In the genomic region with DNA sequence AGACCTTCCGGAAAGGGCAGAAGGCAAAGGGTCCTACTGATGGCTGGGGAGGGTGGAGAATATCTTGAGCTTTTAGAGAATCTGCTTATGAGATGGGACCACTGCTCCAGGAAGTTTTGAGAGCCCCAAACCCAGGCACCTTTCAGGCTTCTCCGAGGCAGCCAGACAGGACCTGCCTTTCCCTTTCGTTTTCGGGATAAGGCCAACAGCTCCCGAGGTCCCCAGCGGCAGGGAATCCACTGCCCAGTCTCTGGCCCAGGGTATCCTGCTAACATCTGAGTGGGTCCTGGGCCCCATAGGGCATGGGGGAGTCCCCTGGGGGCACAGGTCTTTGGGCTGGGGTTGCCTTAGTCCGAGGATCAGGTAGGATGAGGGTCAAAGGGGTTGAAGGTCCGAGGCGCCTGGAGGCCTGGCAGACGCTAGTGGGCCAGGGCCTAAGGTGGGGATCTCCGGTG, we compare ENCODE assay signal across 8 cellular contexts. TPM values are rescaled to one million over a fixed set of nuclear protein-coding genes. Genes with fewer than 3 reads are reported as not detected.
DNase-seq lines count a peak whose midpoint lies in the region; ATAC-seq and TF ChIP-seq lines count a peak whose summit lies in the region.

No MANE protein-coding gene starts in this region.

- H3K4me1 ChIP-seq in MM.1S (ENCODE audit: low read length) (no peaks in the 10 kb centered on the region), endodermal cell (ENCODE audit: control insufficient read depth, insufficient read depth, low read length) (no peaks in the 10 kb centered on the region), PC-9 (replicated peaks; ENCODE audit: insufficient read depth) (peaks cover 19% of the 10 kb centered on the region)

- H3K4me3 Mint-ChIP-seq in CD14-positive monocyte (peak overlapping the region; percentile 70 to 86), endodermal cell (peak overlapping the region; percentile 60)
- H3K4me3 Mint-ChIP-seq in natural killer cell treated with Interleukin-12 subunit alpha and Interleukin-12 subunit beta and Interleukin-15 and Interleukin-18, amount 100 ng/mL, for 72 hours = peak overlapping the region; percentile 15

- peak overlapping the region; percentile 89; the same call in 1 of the 2 replicates for H3K9ac ChIP-seq in MM.1S (ENCODE audit: low read length)
- no peak overlapping the region for H3K9ac ChIP-seq in endodermal cell (ENCODE audit: extremely low read depth, low read length, poor library complexity, severe bottlenecking)

- CTCF ChIA-PET in PC-9 (lab: Charles Lee) = no interaction called here

- H3K36me3 Mint-ChIP-seq in CD14-positive monocyte (peaks cover 3 to 11% of the 10 kb centered on the region in 2 donors), endodermal cell (ENCODE audit: low read depth) (no peaks in the 10 kb centered on the region)
- peaks cover 9% of the 10 kb centered on the region for H3K36me3 Mint-ChIP-seq in natural killer cell treated with Interleukin-12 subunit alpha and Interleukin-12 subunit beta and Interleukin-15 and Interleukin-18, amount 100 ng/mL, for 72 hours

- peak in 1 of 2 donors; percentile 2 for ATAC-seq in natural killer cell treated with Interleukin-12 subunit alpha and Interleukin-12 subunit beta and Interleukin-15 and Interleukin-18, amount 100 ng/mL, for 72 hours
- ATAC-seq in HG03045 (IDR thresholded peaks at IDR 0.05; ENCODE audit: unreplicated experiment) = no peak

- H3K9me2 ChIP-seq in MM.1S (replicated peaks; ENCODE audit: insufficient read depth, low read length) = no peaks in the 10 kb centered on the region
- H3K9me2 ChIP-seq in PC-9 (ENCODE audit: insufficient read depth) = no peaks in the 10 kb centered on the region

- peaks cover 9% of the 10 kb centered on the region; the same call in 1 of the 2 replicates for H3F3A ChIP-seq in MM.1S (ENCODE audit: insufficient read depth, low read length)
- peaks cover 6% of the 10 kb centered on the region; the same call in 1 of the 2 replicates for H3F3A ChIP-seq in PC-9 (ENCODE audit: insufficient read depth, low read depth)

- 7 to 9% methylated on average over 2 to 11 of the region's 11 CpGs for WGBS in endodermal cell (ENCODE audit: insufficient coverage in 1 of 2, insufficient read length in 1 of 2), 2 experiments

- no peaks in the 10 kb centered on the region for H3K36me3 ChIP-seq in MM.1S (replicated peaks; ENCODE audit: insufficient read depth, low read length)
- H3K36me3 ChIP-seq in endodermal cell (ENCODE audit: control insufficient read depth, insufficient read depth, low read length) = peaks cover 3% of the 10 kb centered on the region
- no peaks in the 10 kb centered on the region for H3K36me3 ChIP-seq in PC-9 (ENCODE audit: low read depth)

- BruUV-seq in PC-9 (replicated peaks; lab: Mats Ljungman, UMichigan) = no TSS peak

- H3K4me3 ChIP-seq in MM.1S (ENCODE audit: low read length) = peak overlapping the region; percentile 92
- H3K4me3 ChIP-seq in endodermal cell (ENCODE audit: low read length) = peak overlapping the region; percentile 83
- no peak overlapping the region for H3K4me3 ChIP-seq in PC-9

- H3K27me3 Mint-ChIP-seq in CD14-positive monocyte (ENCODE audit: low read depth in 3 of 3) (peaks cover 80 to 94% (median 90%) of the 10 kb centered on the region in 3 donors), endodermal cell (ENCODE audit: insufficient read depth) (peaks cover 91% of the 10 kb centered on the region)
- H3K27me3 Mint-ChIP-seq in natural killer cell treated with Interleukin-12 subunit alpha and Interleukin-12 subunit beta and Interleukin-15 and Interleukin-18, amount 100 ng/mL, for 72 hours = peaks cover 55 to 63% of the 10 kb centered on the region in 2 donors

- H2AFZ ChIP-seq in MM.1S (ENCODE audit: low read length) = no peak overlapping the region
- no peak overlapping the region for H2AFZ ChIP-seq in PC-9

- H3K27ac ChIP-seq in MM.1S (ENCODE audit: low read length) (peak overlapping the region; percentile 56; the same call in 1 of the 2 replicates), endodermal cell (ENCODE audit: low read depth, low read length) (no peak overlapping the region), PC-9 (no peak overlapping the region)

- TF ChIP-seq CTCF in CD14-positive monocyte (IDR thresholded peaks at IDR 0.05) (no peak), MM.1S (IDR thresholded peaks at IDR 0.05; ENCODE audit: low read length) (no peak), endodermal cell (conservative IDR thresholded peaks at IDR 0.05) (no peak), PC-9 (conservative IDR thresholded peaks at IDR 0.05) (no peak)

- peaks cover 58% of the 10 kb centered on the region for H3K79me2 ChIP-seq in MM.1S (ENCODE audit: low read length)
- peaks cover 48% of the 10 kb centered on the region for H3K79me2 ChIP-seq in PC-9 (ENCODE audit: low read depth)

- no peaks in the 10 kb centered on the region for H4K20me1 ChIP-seq in MM.1S (ENCODE audit: insufficient read depth, low read length)
- H4K20me1 ChIP-seq in PC-9 (ENCODE audit: insufficient read depth) = no peaks in the 10 kb centered on the region

- POLR2A ChIA-PET in PC-9 (lab: Charles Lee; ENCODE audit: unreplicated experiment) = no interaction called here

- H3K4me2 ChIP-seq in MM.1S (ENCODE audit: low read depth, low read length) (peak overlapping the region; percentile 71), PC-9 (no peak overlapping the region)

- intact Hi-C loops in CD14-positive monocyte (cut with micrococcal nuclease) (loop anchor here in 1 of 2 donors (10.0 kb wide), 1 partner anchor 164 kb away; no protein-coding TSS in a partner anchor), PC-9 (cut with micrococcal nuclease; ENCODE audit: unreplicated experiment) (loop anchor here (10.0 kb wide), 1 partner anchor 54 kb away; no protein-coding TSS in a partner anchor)

- no peaks in the 10 kb centered on the region for H3K27me3 ChIP-seq in MM.1S (replicated peaks; ENCODE audit: insufficient read depth, low read length)
- peaks cover 96% of the 10 kb centered on the region for H3K27me3 ChIP-seq in endodermal cell (ENCODE audit: control insufficient read depth, insufficient read depth, low read length, poor library complexity, severe bottlenecking)
- no peaks in the 10 kb centered on the region for H3K27me3 ChIP-seq in PC-9 (ENCODE audit: insufficient read depth, low read depth)

- H3K27ac Mint-ChIP-seq in CD14-positive monocyte (peak overlapping the region in 1 of 7 donors; percentile 62), endodermal cell (no peak overlapping the region)
- no peak overlapping the region for H3K27ac Mint-ChIP-seq in natural killer cell treated with Interleukin-12 subunit alpha and Interleukin-12 subunit beta and Interleukin-15 and Interleukin-18, amount 100 ng/mL, for 72 hours

- H3K9me3 Mint-ChIP-seq in CD14-positive monocyte (peaks cover 0 to 32% (median 21%) of the 10 kb centered on the region in 7 donors), endodermal cell (no peaks in the 10 kb centered on the region)
- H3K9me3 Mint-ChIP-seq in natural killer cell treated with Interleukin-12 subunit alpha and Interleukin-12 subunit beta and Interleukin-15 and Interleukin-18, amount 100 ng/mL, for 72 hours = no peaks in the 10 kb centered on the region

- DNase-seq in CD14-positive monocyte (ENCODE audit: low spot score) (no peak), MM.1S (peak; percentile 25), endodermal cell (no peak), Kasumi-1 (lab: John Stamatoyannopoulos, UW) (no peak), PC-9 (no peak), dedifferentiated amniotic fluid mesenchymal stem cell (ENCODE audit: extremely low spot score) (no peak)
- DNase-seq in natural killer cell treated with Interleukin-12 subunit alpha and Interleukin-12 subunit beta and Interleukin-15 and Interleukin-18, amount 100 ng/mL, for 72 hours (ENCODE audit: low spot score) = no peak

- H3K9me3 ChIP-seq in MM.1S (replicated peaks; ENCODE audit: insufficient read depth, low read length) (no peaks in the 10 kb centered on the region), endodermal cell (ENCODE audit: control insufficient read depth, low read length) (no peaks in the 10 kb centered on the region), PC-9 (ENCODE audit: insufficient read depth, low read depth) (no peaks in the 10 kb centered on the region)

- H3K4me1 Mint-ChIP-seq in CD14-positive monocyte (peaks cover 36% of the 10 kb centered on the region), endodermal cell (peaks cover 30% of the 10 kb centered on the region)
- peaks cover 13 to 14% of the 10 kb centered on the region in 2 donors for H3K4me1 Mint-ChIP-seq in natural killer cell treated with Interleukin-12 subunit alpha and Interleukin-12 subunit beta and Interleukin-15 and Interleukin-18, amount 100 ng/mL, for 72 hours (ENCODE audit: low read depth in 2 of 2)

RNA-seq across cellular contexts. Expression of a gene that starts 3.3 kb away (rescaled TPM):
- not detected for polyA plus RNA-seq in CD14-positive monocyte
- total RNA-seq in endodermal cell = 1 to 10 TPM; 1.3 to 2.4 TPM
- polyA plus RNA-seq in endodermal cell (2013, experiment 1 of 2) = 5.9 TPM
- polyA plus RNA-seq in endodermal cell (2013, experiment 2 of 2) = 5.7 TPM
- total RNA-seq in natural killer cell treated with Interleukin-12 subunit alpha and Interleukin-12 subunit beta and Interleukin-15 and Interleukin-18, amount 100 ng/mL, for 72 hours = not detected
- 27.8 and 38.9 TPM in 2 replicates for total RNA-seq in PC-9 (2021)

Comparison
In these comparisons a context has a peak if more than half of its experiments do, and no peak if none do; other contexts are left out.
1. H3K4me3 Mint-ChIP-seq: peak in every context shown above with its lines; median percentile 78 in CD14-positive monocyte; 60 in endodermal cell; 15 in natural killer cell treated with Interleukin-12 subunit alpha and Interleukin-12 subunit beta and Interleukin-15 and Interleukin-18, amount 100 ng/mL, for 72 hours.